In genomic region chr2:231713738-231714638, GRCh38 we compare ENCODE assay signal across 8 cellular contexts. TPM values are rescaled to one million over a fixed set of nuclear protein-coding genes. Genes with fewer than 3 reads are reported as not detected.
A peak's percentile ranks its signal among the peaks of the same experiment; 100 is the strongest.
DNase-seq lines count a peak whose midpoint lies in the region; ATAC-seq and TF ChIP-seq lines count a peak whose summit lies in the region.

No MANE protein-coding gene starts in this region.

- DNase-seq in DMS 273 (lab: John Stamatoyannopoulos, UW; ENCODE audit: unreplicated experiment), result peak; percentile 99
- peak; percentile 82 for DNase-seq in NCI-H446 treated with DMSO at 0.1 percent for 48 hours (lab: John Stamatoyannopoulos, UW)
- DNase-seq in activated CD4-positive, CD25-positive, alpha-beta regulatory T cell treated with anti-CD3 and anti-CD28 coated beads, Interleukin-2, amount 50 U/mL, for 72 hours, result peak; percentile 89
- no peak for DNase-seq in chondrocyte (ENCODE audit: low spot score)
- peak; percentile 91 for DNase-seq in kidney tubule cell (ENCODE audit: low spot score)
- peak in 3 of 4 experiments; percentile 81 to 91 (median 85) for DNase-seq in stimulated activated CD4-positive, alpha-beta T cell treated with anti-CD3 and anti-CD28 coated beads, Interleukin-1b, Interleukin-23, amount 100 ng/mL, for 24 hours (ENCODE audit: low read depth in 4 of 4, low spot score in 1 of 4)

- peak overlapping the region; percentile 77 for H3K27ac Mint-ChIP-seq in chondrocyte (ENCODE audit: unreplicated experiment)

- peak; percentile 22 for ATAC-seq in HG02938 (IDR thresholded peaks at IDR 0.05; ENCODE audit: unreplicated experiment)
- no peak for ATAC-seq in GM18861 (IDR thresholded peaks at IDR 0.05; ENCODE audit: unreplicated experiment)

- H3K36me3 Mint-ChIP-seq in chondrocyte (ENCODE audit: low read depth), result peaks cover 12% of the 10 kb centered on the region

- H3K27me3 Mint-ChIP-seq in chondrocyte (ENCODE audit: low read depth), result no peaks in the 10 kb centered on the region

- H3K9me3 Mint-ChIP-seq in chondrocyte (ENCODE audit: low read depth), result no peaks in the 10 kb centered on the region

- TF ChIP-seq CTCF in chondrocyte (IDR thresholded peaks at IDR 0.05), result peak; percentile 93

- H3K4me1 Mint-ChIP-seq in chondrocyte (ENCODE audit: low read depth), result peaks cover 48% of the 10 kb centered on the region

- no peak overlapping the region for H3K4me3 Mint-ChIP-seq in chondrocyte (ENCODE audit: unreplicated experiment)

RNA-seq across cellular contexts. Expression of gene PTMA, which starts 5.7 kb away (rescaled TPM):
- 391 to 435 TPM (median 409 TPM) in 3 replicates for total RNA-seq in chondrocyte
